ENCODE assay signal across 28 cellular contexts in genomic region chr12:64937466-64937865, GRCh38.
"Had no signal": no experiment of that assay in that cellular context is flagged by ENCODE, and none has a peak within 500 bp of the region (broad histone marks: within the 10 kb centered on the region; RNA-seq: fewer than 3 reads in every experiment).

No MANE protein-coding gene starts in this region.

- H3K9ac ChIP-seq: neural progenitor cell, parathyroid adenoma had no signal

- H3K79me2 ChIP-seq: parathyroid adenoma had no signal

- FAIRE-seq: small intestine had no signal

- H3K9me3 ChIP-seq: ovary, psoas muscle, right lobe of liver, sigmoid colon, stomach, thoracic aorta, thyroid gland, tibial nerve, upper lobe of left lung, uterus had no signal

- H3K4me3 ChIP-seq: neural progenitor cell, ovary, psoas muscle, right lobe of liver, sigmoid colon, stomach, thoracic aorta, thyroid gland, tibial nerve, upper lobe of left lung, uterus had no signal

- H3K36me3 Mint-ChIP-seq: naive B cell; natural killer cell; neural progenitor cell; stimulated activated effector memory CD8-positive, alpha-beta T cell treated with anti-CD3 and anti-CD28 coated beads, Interleukin-12 subunit alpha, Interleukin-12 subunit beta, amount 100 ng/mL, for 72 hours; stimulated activated naive B cell treated with anti-CD40 and anti-IgM and Interleukin-4, amounts not matched to agents 10 μg/mL and 1 μg/mL and 100 μg/mL, for 72 hours had no signal

- H3K9me3 Mint-ChIP-seq: natural killer cell; stimulated activated effector memory CD8-positive, alpha-beta T cell treated with anti-CD3 and anti-CD28 coated beads, Interleukin-12 subunit alpha, Interleukin-12 subunit beta, amount 100 ng/mL, for 72 hours; stimulated activated naive B cell treated with anti-CD40 and anti-IgM and Interleukin-4, amounts not matched to agents 10 μg/mL and 1 μg/mL and 100 μg/mL, for 72 hours; stimulated activated naive CD8-positive, alpha-beta T cell treated with anti-CD3 and anti-CD28 coated beads, Interleukin-15, Interleukin-2, amounts not matched to agents 100 ng/mL and 50 ng/mL, for 24 hours had no signal

- DNase-seq: naive B cell; natural killer cell; occipital lobe; ovary; posterior cingulate gyrus; psoas muscle; right cardiac atrium; right lobe of liver; sigmoid colon; small intestine; stimulated activated CD4-positive, alpha-beta T cell treated with anti-CD3 and anti-CD28 coated beads, Interleukin-15, amount 100 ng/mL, for 24 hours; stimulated activated CD4-positive, alpha-beta T cell treated with anti-CD3 and anti-CD28 coated beads, Interleukin-2, amount 100 ng/mL, for 24 hours; stimulated activated CD4-positive, alpha-beta T cell treated with anti-CD3 and anti-CD28 coated beads, Interleukin-2, amount 100 ng/mL, for 48 hours; stimulated activated CD4-positive, alpha-beta T cell treated with anti-CD3 and anti-CD28 coated beads, Interleukin-4, amount 100 ng/mL, for 24 hours; stimulated activated naive B cell treated with anti-CD40 and anti-IgM and Interleukin-4, amounts not matched to agents 10 μg/mL and 1 μg/mL and 100 μg/mL, for 72 hours; stimulated activated naive CD4-positive, alpha-beta T cell treated with Interleukin-2 at 50 U/mL for 16 hours; stomach; thyroid gland; upper lobe of left lung; uterus had no signal

- H3K27ac ChIP-seq: neural progenitor cell, ovary, parathyroid adenoma, psoas muscle, right lobe of liver, sigmoid colon, stomach, thoracic aorta, thyroid gland, tibial nerve, upper lobe of left lung, uterus had no signal

- H3K27ac Mint-ChIP-seq: naive B cell; natural killer cell; nephron; neural progenitor cell; progenitor cell of endocrine pancreas; stimulated activated effector memory CD8-positive, alpha-beta T cell treated with anti-CD3 and anti-CD28 coated beads, Interleukin-12 subunit alpha, Interleukin-12 subunit beta, amount 100 ng/mL, for 72 hours; stimulated activated naive B cell treated with anti-CD40 and anti-IgM and Interleukin-4, amounts not matched to agents 10 μg/mL and 1 μg/mL and 100 μg/mL, for 72 hours; stimulated activated naive CD8-positive, alpha-beta T cell treated with anti-CD3 and anti-CD28 coated beads, Interleukin-15, Interleukin-2, amounts not matched to agents 100 ng/mL and 50 ng/mL, for 24 hours had no signal

- H2AFZ ChIP-seq: neural progenitor cell, parathyroid adenoma had no signal

- H3K4me1 Mint-ChIP-seq: naive B cell; natural killer cell; stimulated activated effector memory CD8-positive, alpha-beta T cell treated with anti-CD3 and anti-CD28 coated beads, Interleukin-12 subunit alpha, Interleukin-12 subunit beta, amount 100 ng/mL, for 72 hours; stimulated activated naive B cell treated with anti-CD40 and anti-IgM and Interleukin-4, amounts not matched to agents 10 μg/mL and 1 μg/mL and 100 μg/mL, for 72 hours had no signal

- H3K4me1 ChIP-seq: neural progenitor cell, parathyroid adenoma, psoas muscle, right lobe of liver, sigmoid colon, stomach, thyroid gland, tibial nerve, upper lobe of left lung, uterus had no signal

- H3K36me3 ChIP-seq: neural progenitor cell, ovary, right lobe of liver, sigmoid colon, stomach, thoracic aorta, thyroid gland, tibial nerve, upper lobe of left lung, uterus had no signal

- H3K4me3 Mint-ChIP-seq: naive B cell; natural killer cell; nephron; neural progenitor cell; stimulated activated effector memory CD8-positive, alpha-beta T cell treated with anti-CD3 and anti-CD28 coated beads, Interleukin-12 subunit alpha, Interleukin-12 subunit beta, amount 100 ng/mL, for 72 hours; stimulated activated naive B cell treated with anti-CD40 and anti-IgM and Interleukin-4, amounts not matched to agents 10 μg/mL and 1 μg/mL and 100 μg/mL, for 72 hours; stimulated activated naive CD8-positive, alpha-beta T cell treated with anti-CD3 and anti-CD28 coated beads, Interleukin-15, Interleukin-2, amounts not matched to agents 100 ng/mL and 50 ng/mL, for 24 hours had no signal

- H3K4me2 ChIP-seq: neural progenitor cell had no signal

- H3K27me3 ChIP-seq: neural progenitor cell, ovary, right lobe of liver, sigmoid colon, stomach, thyroid gland, tibial nerve, upper lobe of left lung, uterus had no signal

- ATAC-seq: natural killer cell; psoas muscle; right cardiac atrium; stimulated activated effector memory CD8-positive, alpha-beta T cell treated with anti-CD3 and anti-CD28 coated beads, Interleukin-12 subunit alpha, Interleukin-12 subunit beta, amount 100 ng/mL, for 72 hours; stimulated activated naive B cell treated with anti-CD40 and anti-IgM and Interleukin-4, amounts not matched to agents 10 μg/mL and 1 μg/mL and 100 μg/mL, for 72 hours had no signal
